Comparison of ENCODE assay signal across 24 cellular contexts in the genomic region with DNA sequence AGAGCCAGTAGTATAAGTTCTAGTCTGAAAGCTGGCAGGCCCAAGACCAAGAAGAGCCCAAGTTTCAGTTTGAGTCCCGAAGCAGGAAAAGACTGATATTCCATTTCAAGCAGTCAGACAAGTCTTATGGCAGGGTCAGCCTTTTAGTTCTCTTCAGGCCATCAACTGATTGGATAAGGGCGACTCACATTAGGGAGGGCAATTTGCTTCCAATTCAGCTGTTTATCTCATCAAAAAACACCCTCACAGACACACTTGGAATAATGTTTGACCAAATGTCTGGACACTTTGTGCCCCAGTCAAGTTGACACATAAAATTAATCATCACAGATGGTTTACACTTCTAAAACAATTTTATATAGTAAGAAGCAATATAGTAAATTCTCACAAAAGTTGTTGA.
"Had no signal": no experiment of that assay in that cellular context is flagged by ENCODE, and none has a peak within 500 bp of the region (broad histone marks: within the 10 kb centered on the region; RNA-seq: fewer than 3 reads in every experiment).

No MANE protein-coding gene starts in this region.

- H3K27ac Mint-ChIP-seq: activated CD8-positive, alpha-beta memory T cell treated with anti-CD3 and anti-CD28 coated beads, Interleukin-2, amount 10 ng/mL, durations not matched to agents 7 days and 5 days; activated naive CD4-positive, alpha-beta T cell treated with anti-CD3 and anti-CD28 coated beads, Interleukin-2, amount 50 U/mL, for 72 hours; activated T-cell treated with anti-CD3 and anti-CD28 coated beads, Interleukin-2, amount 50 U/mL, for 24 hours; activated T-helper 1 cell treated with anti-CD3 and anti-CD28 coated beads, Interleukin-12 subunit alpha, Interleukin-12 subunit beta, Interleukin-2, Interleukin-4 antibody, amounts not matched to agents 30 ng/mL and 10 ng/mL and 1 ng/mL, durations not matched to agents 14 hours and 24 hours and 36 hours had no signal

- H3K36me3 Mint-ChIP-seq: activated CD8-positive, alpha-beta memory T cell treated with anti-CD3 and anti-CD28 coated beads, Interleukin-2, amount 10 ng/mL, durations not matched to agents 7 days and 5 days had no signal

- ATAC-seq: activated CD8-positive, alpha-beta memory T cell treated with anti-CD3 and anti-CD28 coated beads, Interleukin-2, amount 10 ng/mL, durations not matched to agents 7 days and 5 days; body of pancreas had no signal

- H3K27me3 Mint-ChIP-seq: activated CD8-positive, alpha-beta memory T cell treated with anti-CD3 and anti-CD28 coated beads, Interleukin-2, amount 10 ng/mL, durations not matched to agents 7 days and 5 days; activated naive CD8-positive, alpha-beta T cell treated with anti-CD3 and anti-CD28 coated beads, Interleukin-2, amount 50 U/mL, for 24 hours; activated T-cell treated with anti-CD3 and anti-CD28 coated beads, Interleukin-2, amount 50 U/mL, for 24 hours; central memory CD8-positive, alpha-beta T cell had no signal

- DNase-seq: activated CD4-positive, alpha-beta T cell treated with anti-CD3 and anti-CD28 coated beads, Interleukin-2, amount 50 U/mL, for 4 hours; activated CD4-positive, CD25-positive, alpha-beta regulatory T cell treated with anti-CD3 and anti-CD28 coated beads, Interleukin-2, amount 50 U/mL, for 72 hours; activated CD8-positive, alpha-beta memory T cell treated with anti-CD3 and anti-CD28 coated beads, Interleukin-2, amount 10 ng/mL, durations not matched to agents 7 days and 5 days; activated effector memory CD4-positive, alpha-beta T cell treated with Interleukin-2 at 50 U/mL for 16 hours; activated naive CD4-positive, alpha-beta T cell; activated naive CD8-positive, alpha-beta T cell treated with anti-CD3 and anti-CD28 coated beads, Interleukin-2, amount 50 U/mL, for 24 hours; activated T-cell treated with anti-CD3 and anti-CD28 coated beads, Interleukin-2, amount 50 U/mL, for 24 hours; amniotic stem cell; body of pancreas; Karpas-422; NCI-H1048; NCI-H1417; NCI-H1694; NCI-H2029 treated with DMSO at 0.1 percent for 48 hours; NCI-H345; NCI-H510A; NCI-H526 treated with DMSO at 0.1 percent for 48 hours; SHP77; SW 1271 had no signal

- H3K27me3 ChIP-seq: ascending aorta, body of pancreas, SJSA1 had no signal

- H3K9me3 ChIP-seq: ascending aorta, SJSA1 had no signal

- H3K4me1 Mint-ChIP-seq: activated CD8-positive, alpha-beta memory T cell treated with anti-CD3 and anti-CD28 coated beads, Interleukin-2, amount 10 ng/mL, durations not matched to agents 7 days and 5 days; central memory CD8-positive, alpha-beta T cell had no signal

- H3K4me3 ChIP-seq: ascending aorta, body of pancreas, SJSA1 had no signal

- H3K27ac ChIP-seq: ascending aorta, body of pancreas, SJSA1 had no signal

- H3K36me3 ChIP-seq: ascending aorta, SJSA1 had no signal

- H3K4me3 Mint-ChIP-seq: activated CD8-positive, alpha-beta memory T cell treated with anti-CD3 and anti-CD28 coated beads, Interleukin-2, amount 10 ng/mL, durations not matched to agents 7 days and 5 days; activated naive CD8-positive, alpha-beta T cell treated with anti-CD3 and anti-CD28 coated beads, Interleukin-2, amount 50 U/mL, for 24 hours; activated T-cell treated with anti-CD3 and anti-CD28 coated beads, Interleukin-2, amount 50 U/mL, for 24 hours; activated T-helper 1 cell treated with anti-CD3 and anti-CD28 coated beads, Interleukin-12 subunit alpha, Interleukin-12 subunit beta, Interleukin-2, Interleukin-4 antibody, amounts not matched to agents 30 ng/mL and 10 ng/mL and 1 ng/mL, durations not matched to agents 14 hours and 24 hours and 36 hours; central memory CD8-positive, alpha-beta T cell had no signal

- H3K4me1 ChIP-seq: ascending aorta, SJSA1 had no signal
